27 cellular contexts compared by ENCODE assay signal in genomic region chr6:166778046-166778445, GRCh38.
"Had no signal": no experiment of that assay in that cellular context is flagged by ENCODE, and none has a peak within 500 bp of the region (broad histone marks: within the 10 kb centered on the region; RNA-seq: fewer than 3 reads in every experiment).

No MANE protein-coding gene starts in this region.

- H3K4me3 ChIP-seq: esophagus squamous epithelium, heart right ventricle, mucosa of descending colon, sigmoid colon, thoracic aorta, tibial nerve, upper lobe of left lung, uterus had no signal

- H3K36me3 Mint-ChIP-seq: mesothelial cell of epicardium; naive B cell; natural killer cell treated with Interleukin-12 subunit alpha and Interleukin-12 subunit beta and Interleukin-15 and Interleukin-18, amount 100 ng/mL, for 72 hours had no signal

- H3K9me3 ChIP-seq: esophagus squamous epithelium, heart right ventricle, mucosa of descending colon, neutrophil, sigmoid colon, thoracic aorta, tibial nerve, upper lobe of left lung, uterus had no signal

- H2AFZ ChIP-seq: parathyroid adenoma had no signal

- H3K79me2 ChIP-seq: parathyroid adenoma had no signal

- H3K9me3 Mint-ChIP-seq: dendritic cell treated with granulocyte-macrophage colony-stimulating factor and Interleukin-4, amounts not matched to agents 40 ng/mL and 50 ng/mL, for 4 days; effector memory CD8-positive, alpha-beta T cell; mesothelial cell of epicardium; naive B cell; natural killer cell treated with Interleukin-12 subunit alpha and Interleukin-12 subunit beta and Interleukin-15 and Interleukin-18, amount 100 ng/mL, for 72 hours; neural crest cell; stimulated activated naive B cell treated with anti-CD40 and anti-IgM and Interleukin-4, amounts not matched to agents 10 μg/mL and 1 μg/mL and 100 μg/mL, for 72 hours; stimulated activated naive CD8-positive, alpha-beta T cell treated with anti-CD3 and anti-CD28 coated beads, Interleukin-15, Interleukin-2, amounts not matched to agents 100 ng/mL and 50 ng/mL, for 24 hours had no signal

- H3K4me1 Mint-ChIP-seq: mesothelial cell of epicardium, neural crest cell had no signal

- H3K4me3 Mint-ChIP-seq: dendritic cell treated with granulocyte-macrophage colony-stimulating factor and Interleukin-4, amounts not matched to agents 40 ng/mL and 50 ng/mL, for 4 days; effector memory CD8-positive, alpha-beta T cell; mesothelial cell of epicardium; natural killer cell treated with Interleukin-12 subunit alpha and Interleukin-12 subunit beta and Interleukin-15 and Interleukin-18, amount 100 ng/mL, for 72 hours; neural crest cell; stimulated activated naive B cell treated with anti-CD40 and anti-IgM and Interleukin-4, amounts not matched to agents 10 μg/mL and 1 μg/mL and 100 μg/mL, for 72 hours; stimulated activated naive CD8-positive, alpha-beta T cell treated with anti-CD3 and anti-CD28 coated beads, Interleukin-15, Interleukin-2, amounts not matched to agents 100 ng/mL and 50 ng/mL, for 24 hours had no signal

- H3K27me3 ChIP-seq: neutrophil, sigmoid colon, upper lobe of left lung, uterus had no signal

- H3K27ac Mint-ChIP-seq: dendritic cell treated with granulocyte-macrophage colony-stimulating factor and Interleukin-4, amounts not matched to agents 40 ng/mL and 50 ng/mL, for 4 days; effector memory CD8-positive, alpha-beta T cell; mesothelial cell of epicardium; naive B cell; natural killer cell treated with Interleukin-12 subunit alpha and Interleukin-12 subunit beta and Interleukin-15 and Interleukin-18, amount 100 ng/mL, for 72 hours; progenitor cell of endocrine pancreas; stimulated activated naive B cell treated with anti-CD40 and anti-IgM and Interleukin-4, amounts not matched to agents 10 μg/mL and 1 μg/mL and 100 μg/mL, for 72 hours; stimulated activated naive CD8-positive, alpha-beta T cell treated with anti-CD3 and anti-CD28 coated beads, Interleukin-15, Interleukin-2, amounts not matched to agents 100 ng/mL and 50 ng/mL, for 24 hours had no signal

- ATAC-seq: effector memory CD8-positive, alpha-beta T cell; heart right ventricle; left ventricle myocardium superior; mucosa of descending colon; natural killer cell treated with Interleukin-12 subunit alpha and Interleukin-12 subunit beta and Interleukin-15 and Interleukin-18, amount 100 ng/mL, for 72 hours; stimulated activated naive B cell treated with anti-CD40 and anti-IgM and Interleukin-4, amounts not matched to agents 10 μg/mL and 1 μg/mL and 100 μg/mL, for 72 hours had no signal

- H3K27ac ChIP-seq: esophagus squamous epithelium, heart right ventricle, neutrophil, parathyroid adenoma, sigmoid colon, thoracic aorta, tibial nerve, upper lobe of left lung, uterus had no signal

- H3K4me1 ChIP-seq: parathyroid adenoma, sigmoid colon, uterus had no signal

- H3K36me3 ChIP-seq: esophagus squamous epithelium, heart right ventricle, neutrophil, sigmoid colon, thoracic aorta, tibial nerve, upper lobe of left lung, uterus had no signal

- DNase-seq: effector memory CD8-positive, alpha-beta T cell; erythroblast; esophagus squamous epithelium; foreskin melanocyte; glutamatergic neuron; heart right ventricle; hippocampal formation; kidney glomerular epithelial cell; left ventricle myocardium superior; mesenchymal stem cell; naive B cell; sigmoid colon; stimulated activated CD4-positive, alpha-beta T cell treated with anti-CD3 and anti-CD28 coated beads, Interleukin-4, amount 100 ng/mL, for 4 hours; stimulated activated naive B cell treated with anti-CD40 and anti-IgM and Interleukin-4, amounts not matched to agents 10 μg/mL and 1 μg/mL and 100 μg/mL, for 72 hours; upper lobe of left lung; uterus had no signal
